19 cellular contexts compared by ENCODE assay signal in genomic region chr20:32787168-32787567, GRCh38. TPM values are rescaled to one million over a fixed set of nuclear protein-coding genes. Genes with fewer than 3 reads are reported as not detected.
A peak's percentile ranks its signal among the peaks of the same experiment; 100 is the strongest.
DNase-seq lines count a peak whose midpoint lies in the region; ATAC-seq, FAIRE-seq and TF ChIP-seq lines count a peak whose summit lies in the region.
"Had no signal": no experiment of that assay in that cellular context is flagged by ENCODE, and none has a peak within 500 bp of the region (broad histone marks: within the 10 kb centered on the region; RNA-seq: fewer than 3 reads in every experiment).

No MANE protein-coding gene starts in this region.

- H3K9me1 ChIP-seq in K562 (ENCODE audit: control insufficient read depth, insufficient read depth, low read length) = no peaks in the 10 kb centered on the region

- H3K27ac Mint-ChIP-seq in GM23338 (peak overlapping the region; percentile 81), HFFc6 (no peak overlapping the region), immature natural killer cell (no peak overlapping the region)

- no peak overlapping the region; the same call in 2 of the 3 replicates for H3K4me3 Mint-ChIP-seq in GM23338
- no peak overlapping the region for H3K4me3 Mint-ChIP-seq in HFFc6
- H3K4me3 Mint-ChIP-seq in immature natural killer cell = no peak overlapping the region
- H3K4me3 Mint-ChIP-seq: CD4-positive, alpha-beta memory T cell had no signal

- H2AFZ ChIP-seq in GM23338 (no peak overlapping the region), K562 (ENCODE audit: low read depth, low read length) (no peak overlapping the region)

- TF ChIP-seq CTCF in GM23338 (conservative IDR thresholded peaks at IDR 0.05; ENCODE audit: low read depth in 2 of 2) (no peak; a peak in 1 of 4 replicates), HFFc6 (IDR thresholded peaks at IDR 0.05) (0 out of 2 replicates have a peak, but pooled peaks have one; percentile 12), K562 (IDR thresholded peaks at IDR 0.05 in 2 of 3, conservative IDR thresholded peaks at IDR 0.05 in 1 of 3; ENCODE audit: insufficient read depth in 2 of 3, low read depth in 1 of 3, low read length in 3 of 3) (no peak), psoas muscle (IDR thresholded peaks at IDR 0.05) (no peak)

- no peak for TF ChIP-seq RAD21 in K562 (CRISPR knock-in tag; conservative IDR thresholded peaks at IDR 0.05 in 1 of 2, IDR thresholded peaks at IDR 0.05 in 1 of 2)

- H3K36me3 Mint-ChIP-seq in GM23338 (ENCODE audit: low read depth) = peaks cover 100% of the 10 kb centered on the region
- H3K36me3 Mint-ChIP-seq in HFFc6 (ENCODE audit: low read depth) = no peaks in the 10 kb centered on the region
- no peaks in the 10 kb centered on the region for H3K36me3 Mint-ChIP-seq in immature natural killer cell
- H3K36me3 Mint-ChIP-seq: CD4-positive, alpha-beta memory T cell had no signal

- no peak for TF ChIP-seq EP300 in K562 (IDR thresholded peaks at IDR 0.05; ENCODE audit: low read length)

- intact Hi-C loops in K562 (cut with micrococcal nuclease) = no loop called here
- intact Hi-C loops in psoas muscle (cut with DNase I) = loop anchor here (5.0 to 10.0 kb wide), 2 partner anchors 508 to 510 kb away; no protein-coding TSS in a partner anchor

- no peaks in the 10 kb centered on the region; the same call in 2 of the 3 replicates for H3K9me3 Mint-ChIP-seq in GM23338
- H3K9me3 Mint-ChIP-seq in HFFc6 = no peaks in the 10 kb centered on the region
- no peaks in the 10 kb centered on the region for H3K9me3 Mint-ChIP-seq in immature natural killer cell
- H3K9me3 Mint-ChIP-seq: CD4-positive, alpha-beta memory T cell had no signal

- peaks cover 98% of the 10 kb centered on the region for H3K79me2 ChIP-seq in GM23338 (replicated peaks; ENCODE audit: insufficient read depth)
- H3K79me2 ChIP-seq in K562 (ENCODE audit: control insufficient read depth, insufficient read depth, low read length) = peaks cover 6% of the 10 kb centered on the region; the same call in 1 of the 3 replicates

- H3K4me1 ChIP-seq in GM23338 (ENCODE audit: insufficient read depth) (peaks cover 54% of the 10 kb centered on the region), K562 (replicated peaks in 1 of 2; ENCODE audit: control insufficient read depth in 2 of 2, insufficient read depth in 2 of 2, low read length in 2 of 2) (no peaks in the 10 kb centered on the region), psoas muscle (peaks cover 12% of the 10 kb centered on the region)
- H3K4me1 ChIP-seq: A549, BE2C had no signal

- DNase-seq in GM23338 (ENCODE audit: low spot score) (no peak), HFFc6 (no peak), K562 (ENCODE audit: extremely low read depth in 1 of 4, low spot score in 3 of 4) (no peak), psoas muscle (no peak), GM19238 (ENCODE audit: insufficient read length, low spot score) (no peak), immature natural killer cell (no peak)
- no peak for DNase-seq in stimulated activated CD4-positive, alpha-beta T cell treated with anti-CD3 and anti-CD28 coated beads, Interleukin-4, amount 100 ng/mL, for 1 hour
- DNase-seq: BE2C; CD4-positive, alpha-beta memory T cell; DMS79; EL; GOT3; HCEC 1CT; Kasumi-1; KBM-7 had no signal

- POLR2A ChIA-PET in K562 (lab: Yijun Ruan, JAX) = no interaction called here

- FAIRE-seq in K562 (lab: Jason Lieb, UNC) = no peak
- FAIRE-seq: A549, G401.6, HTR-8/SVneo had no signal

- peaks cover 98% of the 10 kb centered on the region for H4K20me1 ChIP-seq in GM23338 (replicated peaks; ENCODE audit: insufficient read depth)
- peaks cover 8% of the 10 kb centered on the region; the same call in 1 of the 2 replicates for H4K20me1 ChIP-seq in K562 (replicated peaks; ENCODE audit: control insufficient read depth, insufficient read depth, low read length)

- H3K4me2 ChIP-seq in GM23338 (no peak overlapping the region), K562 (ENCODE audit: insufficient read depth, low read length) (no peak overlapping the region)
- H3K4me2 ChIP-seq: A549 had no signal

- H3K9ac ChIP-seq in K562 (ENCODE audit: insufficient read depth in 1 of 2, low read depth in 2 of 2, low read length in 2 of 2) = no peak overlapping the region

- peaks cover 61% of the 10 kb centered on the region for H3K27me3 Mint-ChIP-seq in GM23338 (ENCODE audit: insufficient read depth, low read depth, poor library complexity)
- no peaks in the 10 kb centered on the region; the same call in none of the 2 replicates for H3K27me3 Mint-ChIP-seq in HFFc6 (ENCODE audit: insufficient read depth)
- H3K27me3 Mint-ChIP-seq in immature natural killer cell (ENCODE audit: low read depth in 3 of 3) = peaks cover 0 to 3% (median 0%) of the 10 kb centered on the region in 3 donors
- H3K27me3 Mint-ChIP-seq: CD4-positive, alpha-beta memory T cell had no signal

- no peaks in the 10 kb centered on the region for H3K9me2 ChIP-seq in GM23338 (ENCODE audit: insufficient read depth)

- no TSS peak for BruUV-seq in K562 (replicated peaks; lab: Mats Ljungman, UMichigan)

- H3K4me3 ChIP-seq in GM23338 (no peak overlapping the region), K562 (no peak overlapping the region), psoas muscle (no peak overlapping the region)
- H3K4me3 ChIP-seq: A549 had no signal

- H3K27ac ChIP-seq in GM23338 (ENCODE audit: low read depth) (peak overlapping the region; percentile 88), K562 (ENCODE audit: extremely low read depth, low read depth, low read length) (no peak overlapping the region), psoas muscle (peak overlapping the region; percentile 69)
- H3K27ac ChIP-seq: A549, C4-2B had no signal

- WGBS in K562 (ENCODE audit: insufficient coverage, low coverage, missing lambda C conversion rate) = 87% methylated on average over 9 of the region's 16 CpGs
- WGBS in psoas muscle, 3 donors = 92 to 94% (median 93%) methylated on average over 16 of the region's 16 CpGs

- H3K36me3 ChIP-seq in GM23338 (ENCODE audit: insufficient read depth) (peaks cover 97% of the 10 kb centered on the region), K562 (ENCODE audit: control insufficient read depth, insufficient read depth, low read length) (peaks cover 95% of the 10 kb centered on the region), psoas muscle (ENCODE audit: insufficient read depth in 1 of 2, low read depth in 1 of 2) (no peaks in the 10 kb centered on the region)
- H3K36me3 ChIP-seq: BE2C had no signal

- CTCF ChIA-PET in K562 (lab: Yijun Ruan, JAX; ENCODE audit: low intra/inter-chr PET ratio) = no interaction called here

- H3K9me3 ChIP-seq in K562 (replicated peaks; ENCODE audit: control insufficient read depth, insufficient read depth, low read depth, low read length) = no peaks in the 10 kb centered on the region
- H3K9me3 ChIP-seq in psoas muscle = no peaks in the 10 kb centered on the region
- H3K9me3 ChIP-seq: A549, BE2C had no signal

- peaks cover 98% of the 10 kb centered on the region for H3F3A ChIP-seq in GM23338 (replicated peaks; ENCODE audit: low read depth)

- H3K4me1 Mint-ChIP-seq in GM23338 (peaks cover 51% of the 10 kb centered on the region), HFFc6 (ENCODE audit: low read depth) (no peaks in the 10 kb centered on the region), immature natural killer cell (peaks cover 2 to 8% of the 10 kb centered on the region in 2 donors)

- no peaks in the 10 kb centered on the region for H3K27me3 ChIP-seq in GM23338 (ENCODE audit: insufficient read depth)
- H3K27me3 ChIP-seq in K562 (ENCODE audit: control insufficient read depth in 2 of 2, insufficient read depth in 2 of 2, low read length in 2 of 2) = no peaks in the 10 kb centered on the region
- no peaks in the 10 kb centered on the region for H3K27me3 ChIP-seq in psoas muscle (ENCODE audit: insufficient read depth in 3 of 3, low read length in 2 of 3)
- H3K27me3 ChIP-seq: BE2C had no signal

- ATAC-seq in GM23338 (peak; percentile 6), K562 (no peak), psoas muscle (no peak)
- ATAC-seq: A549 had no signal

- in situ Hi-C loops in K562 (cut with MboI) = no loop called here

- TF ChIP-seq POLR2A in K562 (conservative IDR thresholded peaks at IDR 0.05) = no peak

RNA-seq across cellular contexts. Expression of gene DNMT3B, which starts 25.0 kb away (rescaled TPM):
- 2,222 and 2,281 TPM in 2 replicates for total RNA-seq in GM23338 (2014; rRNA removed; shearing (Covaris generic))
- polyA plus RNA-seq in GM23338 (2016; fragmentation: Nextera tagmentation; extraction: Ambion mirVana) (711 and 726 TPM in 2 replicates), K562 (2011; rRNA removed) (41.7 and 60.2 TPM in 2 replicates), K562 (2014; fragmentation: Illumina TruSeq; extraction: Trizol) (61.3 and 64.6 TPM in 2 replicates), K562 (2014; fragmentation: Nextera tagmentation; extraction: Ambion mirVana) (10 to 100 TPM in 1 of 2 experiments, 1 to 10 TPM in 1; 9.3 to 11.5 TPM), K562 (2014; rRNA removed) (55.5 and 57.3 TPM in 2 replicates), psoas muscle (under 1 TPM; 0.14 to 0.19 (median 0.17) TPM), immature natural killer cell (under 1 TPM; 0.16 to 0.85 (median 0.32) TPM)
- 1 to 10 TPM in 5 of 6 experiments, under 1 TPM in 1; 0.74 to 1.5 (median 1.2) TPM for total RNA-seq in HFFc6 (2021; fragmentation: NEBNext Ultra II Directional; extraction: Animal tissue kit (Norgen Biotek cat#: 25700))
- total RNA-seq in K562 (2011; cell fraction: chromatin; rRNA removed; ENCODE audit: low replicate concordance) = 81.8 and 85.1 TPM in 2 replicates
- 51.8 and 54.4 TPM in 2 replicates for total RNA-seq in K562 (2011; cell fraction: nucleolus; rRNA removed)
- total RNA-seq in K562 (2011; cell fraction: nucleoplasm; rRNA removed) = 68.3 and 91.9 TPM in 2 replicates
- total RNA-seq in K562 (2014; rRNA removed) (49.1 and 53.9 TPM in 2 replicates), K562 (2014; rRNA removed; fragmentation: Illumina TruSeq; extraction: Trizol) (37.2 and 37.5 TPM in 2 replicates), K562 (2015; rRNA removed; fragmentation: Illumina TruSeq; extraction: Trizol) (34.4 and 35.3 TPM in 2 replicates), K562 (2021) (69.5 and 74.8 TPM in 2 replicates), psoas muscle (under 1 TPM; 0.08 to 0.64 (median 0.24) TPM)
- 40.1 and 59.1 TPM in 2 replicates for polyA plus RNA-seq in K562 (2011; cell fraction: cytosol; rRNA removed)
- polyA plus RNA-seq in K562 (2011; cell fraction: nucleus; rRNA removed) = 103 and 127 TPM in 2 replicates
- polyA plus RNA-seq in K562 (2012) = 27.1 and 34.4 TPM in 2 replicates
- 18.7 and 34.9 TPM in 2 replicates for polyA minus RNA-seq in K562 (2011; rRNA and poly(A)+ RNA removed)
- polyA minus RNA-seq in K562 (2011; cell fraction: cytosol; rRNA and poly(A)+ RNA removed) = 35.8 and 43.3 TPM in 2 replicates
- polyA minus RNA-seq in K562 (2011; cell fraction: nucleus; rRNA and poly(A)+ RNA removed) = 25.0 and 26.7 TPM in 2 replicates

RNA-seq across cellular contexts. Expression of gene MAPRE1, which starts 32.6 kb away (rescaled TPM):
- 152 and 177 TPM in 2 replicates for total RNA-seq in GM23338 (2014; rRNA removed; shearing (Covaris generic))
- 61.2 and 69.3 TPM in 2 replicates for polyA plus RNA-seq in GM23338 (2016; fragmentation: Nextera tagmentation; extraction: Ambion mirVana)
- 100 to 1,000 TPM; 125 to 152 (median 144) TPM for total RNA-seq in HFFc6 (2021; fragmentation: NEBNext Ultra II Directional; extraction: Animal tissue kit (Norgen Biotek cat#: 25700))
- total RNA-seq in K562 (2011; cell fraction: chromatin; rRNA removed; ENCODE audit: low replicate concordance) = 21.7 and 45.2 TPM in 2 replicates
- total RNA-seq in K562 (2011; cell fraction: nucleolus; rRNA removed) = 18.0 and 18.8 TPM in 2 replicates
- total RNA-seq in K562 (2011; cell fraction: nucleoplasm; rRNA removed) = 37.0 and 46.5 TPM in 2 replicates
- total RNA-seq in K562 (2014; rRNA removed) = 94.4 and 103 TPM in 2 replicates
- 112 and 120 TPM in 2 replicates for total RNA-seq in K562 (2014; rRNA removed; fragmentation: Illumina TruSeq; extraction: Trizol)
- 93.4 and 95.0 TPM in 2 replicates for total RNA-seq in K562 (2015; rRNA removed; fragmentation: Illumina TruSeq; extraction: Trizol)
- total RNA-seq in K562 (2021) = 136 and 145 TPM in 2 replicates
- 90.6 and 132 TPM in 2 replicates for polyA plus RNA-seq in K562 (2011; rRNA removed)
- 41.3 and 89.8 TPM in 2 replicates for polyA plus RNA-seq in K562 (2011; cell fraction: cytosol; rRNA removed)
- 17.6 and 28.5 TPM in 2 replicates for polyA plus RNA-seq in K562 (2011; cell fraction: nucleus; rRNA removed)
- polyA plus RNA-seq in K562 (2012) = 123 and 150 TPM in 2 replicates
- polyA plus RNA-seq in K562 (2014; fragmentation: Illumina TruSeq; extraction: Trizol) = 141 and 159 TPM in 2 replicates
- 100 to 1,000 TPM; 159 to 203 TPM for polyA plus RNA-seq in K562 (2014; fragmentation: Nextera tagmentation; extraction: Ambion mirVana)
- polyA plus RNA-seq in K562 (2014; rRNA removed) = 137 and 141 TPM in 2 replicates
- polyA minus RNA-seq in K562 (2011; rRNA and poly(A)+ RNA removed) = 123 and 131 TPM in 2 replicates
- polyA minus RNA-seq in K562 (2011; cell fraction: cytosol; rRNA and poly(A)+ RNA removed) = 52.6 and 59.4 TPM in 2 replicates
- polyA minus RNA-seq in K562 (2011; cell fraction: nucleus; rRNA and poly(A)+ RNA removed) = 12.0 and 22.7 TPM in 2 replicates
- total RNA-seq in psoas muscle = 10 to 100 TPM; 34.8 to 62.9 (median 54.7) TPM
- polyA plus RNA-seq in psoas muscle = 10 to 100 TPM; 30.9 to 77.8 (median 51.5) TPM
- 100 to 1,000 TPM; 137 to 218 (median 150) TPM for polyA plus RNA-seq in immature natural killer cell

RNA-seq across cellular contexts. Expression of gene COMMD7, which starts 43.9 kb away (rescaled TPM):
- 84.7 and 86.4 TPM in 2 replicates for total RNA-seq in GM23338 (2014; rRNA removed; shearing (Covaris generic))
- polyA plus RNA-seq in GM23338 (2016; fragmentation: Nextera tagmentation; extraction: Ambion mirVana) (67.3 and 70.4 TPM in 2 replicates), K562 (2011; rRNA removed) (62.8 and 71.5 TPM in 2 replicates), K562 (2014; fragmentation: Illumina TruSeq; extraction: Trizol) (58.2 and 69.1 TPM in 2 replicates), K562 (2014; fragmentation: Nextera tagmentation; extraction: Ambion mirVana) (10 to 100 TPM; 11.9 to 17.0 TPM), K562 (2014; rRNA removed) (44.5 and 49.7 TPM in 2 replicates), psoas muscle (10 to 100 TPM; 15.9 to 55.4 (median 38.3) TPM), immature natural killer cell (100 to 1,000 TPM; 166 to 265 (median 208) TPM)
- total RNA-seq in HFFc6 (2021; fragmentation: NEBNext Ultra II Directional; extraction: Animal tissue kit (Norgen Biotek cat#: 25700)) = 10 to 100 TPM; 45.4 to 58.4 (median 51.5) TPM
- 20.0 and 25.5 TPM in 2 replicates for total RNA-seq in K562 (2011; cell fraction: chromatin; rRNA removed; ENCODE audit: low replicate concordance)
- 14.6 and 19.0 TPM in 2 replicates for total RNA-seq in K562 (2011; cell fraction: nucleolus; rRNA removed)
- total RNA-seq in K562 (2011; cell fraction: nucleoplasm; rRNA removed) = 18.1 and 26.9 TPM in 2 replicates
- total RNA-seq in K562 (2014; rRNA removed) (24.5 and 27.4 TPM in 2 replicates), K562 (2014; rRNA removed; fragmentation: Illumina TruSeq; extraction: Trizol) (33.3 and 34.7 TPM in 2 replicates), K562 (2015; rRNA removed; fragmentation: Illumina TruSeq; extraction: Trizol) (33.1 and 34.4 TPM in 2 replicates), K562 (2021) (39.8 and 41.5 TPM in 2 replicates), psoas muscle (10 to 100 TPM; 28.4 to 50.8 (median 43.4) TPM)
- 47.9 and 63.7 TPM in 2 replicates for polyA plus RNA-seq in K562 (2011; cell fraction: cytosol; rRNA removed)
- polyA plus RNA-seq in K562 (2011; cell fraction: nucleus; rRNA removed) = 31.9 and 51.6 TPM in 2 replicates
- polyA plus RNA-seq in K562 (2012) = 52.0 and 91.9 TPM in 2 replicates
- polyA minus RNA-seq in K562 (2011; rRNA and poly(A)+ RNA removed) = 21.4 and 30.4 TPM in 2 replicates
- 16.0 and 16.4 TPM in 2 replicates for polyA minus RNA-seq in K562 (2011; cell fraction: cytosol; rRNA and poly(A)+ RNA removed)
- 4.0 and 8.4 TPM in 2 replicates for polyA minus RNA-seq in K562 (2011; cell fraction: nucleus; rRNA and poly(A)+ RNA removed)

Comparison
In these comparisons a context has a peak if more than half of its experiments do, and no peak if none do; other contexts are left out.
1. RNA of gene DNMT3B, which starts 25.0 kb away (total RNA-seq): 2,222 to 2,281 TPM in GM23338; 34.4 to 91.9 TPM in K562, 0.74 to 1.5 TPM in HFFc6 and 0.08 to 0.64 TPM in psoas muscle; every median in the first group is over 10 times any median in the second.